ENCODE assay signal across 8 cellular contexts in genomic region chr12:109115758-109116610, GRCh38. TPM values are rescaled to one million over a fixed set of nuclear protein-coding genes. Genes with fewer than 3 reads are reported as not detected.
DNase-seq lines count a peak whose midpoint lies in the region; ATAC-seq lines count a peak whose summit lies in the region.

ACACB (plus strand) TSS chr12:109116587; CDS start chr12:109139406, 22,819 bp downstream.

- H3K36me3 Mint-ChIP-seq in T-helper 17 cell (ENCODE audit: low read depth) = peaks cover 2% of the 10 kb centered on the region

- H3K27ac Mint-ChIP-seq in T-helper 17 cell = no peak within 1 kb of the TSS

- DNase-seq in HT-29 (ENCODE audit: low spot score) (peak; percentile 40), T-helper 17 cell (no peak), hippocampal formation (lab: John Stamatoyannopoulos, UW) (peak; percentile 55 to 88), renal cortical epithelial cell (ENCODE audit: low read depth) (peak; percentile 84), NCI-H128 (lab: John Stamatoyannopoulos, UW; ENCODE audit: unreplicated experiment) (no peak), AG20443 (ENCODE audit: low spot score) (no peak)
- DNase-seq in central memory CD4-positive, alpha-beta T cell = no peak

- no peaks in the 10 kb centered on the region for H3K27me3 Mint-ChIP-seq in T-helper 17 cell

- H3K4me1 Mint-ChIP-seq in T-helper 17 cell = peaks cover 14% of the 10 kb centered on the region

- H3K9me3 ChIP-seq in T-helper 17 cell (ENCODE audit: control insufficient read depth, low read length, poor library complexity, severe bottlenecking) = no peaks in the 10 kb centered on the region

- H3K4me3 Mint-ChIP-seq in T-helper 17 cell = peak within 1 kb of the TSS; percentile 32

- ATAC-seq in T-helper 17 cell (no peak), GM21723 (IDR thresholded peaks at IDR 0.05; ENCODE audit: unreplicated experiment) (no peak)

RNA-seq across cellular contexts. Expression of gene ACACB, which starts in this region (rescaled TPM):
- total RNA-seq in HT-29 (2014; rRNA removed; shearing (Covaris generic)) = 1.6 and 4.8 TPM in 2 replicates
- total RNA-seq in T-helper 17 cell = 10 to 100 TPM; 22.2 to 25.9 TPM
- 1.9 and 8.9 TPM in 2 replicates for total RNA-seq in renal cortical epithelial cell

Comparison
In these comparisons a context has a peak if more than half of its experiments do, and no peak if none do; other contexts are left out.
1. DNase-seq: peak in HT-29 (single experiment), hippocampal formation (2 of 2) and renal cortical epithelial cell (single experiment); none in T-helper 17 cell (0 of 3), central memory CD4-positive, alpha-beta T cell (single experiment), NCI-H128 (single experiment) and AG20443 (single experiment).